10 cellular contexts compared by ENCODE assay signal in the genomic region with DNA sequence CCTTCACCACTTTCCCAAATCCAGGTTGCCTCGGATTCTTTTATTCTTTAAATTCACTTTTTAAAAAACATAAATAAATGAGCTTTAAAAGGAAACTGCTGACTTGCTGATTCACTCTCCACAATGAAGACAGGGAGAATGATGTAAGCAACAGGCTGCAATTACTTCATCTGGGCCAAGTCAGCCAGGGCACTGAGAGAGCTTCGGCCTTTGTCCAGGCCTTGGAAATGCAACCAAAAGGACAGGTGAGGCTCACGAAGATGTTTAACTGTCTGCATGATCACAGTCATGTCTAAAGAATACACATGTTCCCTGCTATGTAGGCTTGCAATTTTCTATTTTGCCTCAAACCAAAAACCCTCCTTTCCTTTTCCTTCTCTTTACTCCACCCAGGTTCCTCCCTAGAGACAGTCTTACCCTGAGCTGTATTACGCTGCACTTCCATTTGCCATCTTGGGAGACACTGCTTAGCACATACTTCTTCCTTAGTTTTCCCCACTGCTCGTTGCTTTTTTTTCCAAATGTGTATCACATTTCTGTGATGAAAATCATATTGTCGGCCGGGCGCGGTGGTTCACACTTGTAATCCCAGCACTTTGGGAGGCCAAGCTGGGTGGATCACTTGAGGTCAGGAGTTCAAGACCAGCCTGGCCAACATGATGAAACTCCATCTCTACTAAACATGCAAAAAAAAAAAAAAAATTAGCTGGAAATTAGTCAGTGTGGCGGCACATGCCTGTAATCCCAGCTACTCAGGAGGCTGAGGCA. TPM values are rescaled to one million over a fixed set of nuclear protein-coding genes. Genes with fewer than 3 reads are reported as not detected.
DNase-seq lines count a peak whose midpoint lies in the region; ATAC-seq and TF ChIP-seq lines count a peak whose summit lies in the region.
"Had no signal": no experiment of that assay in that cellular context is flagged by ENCODE, and none has a peak within 500 bp of the region (broad histone marks: within the 10 kb centered on the region; RNA-seq: fewer than 3 reads in every experiment).

No MANE protein-coding gene starts in this region.

- peaks cover 7% of the 10 kb centered on the region for H3K27me3 Mint-ChIP-seq in activated naive CD8-positive, alpha-beta T cell treated with anti-CD3 and anti-CD28 coated beads, Interleukin-2, amount 50 U/mL, for 24 hours

- H3K4me3 ChIP-seq in adipocyte (ENCODE audit: low read length) (peak overlapping the region; percentile 45), right atrium auricular region (no peak overlapping the region), skeletal muscle tissue (ENCODE audit: low read length in 3 of 3) (no peak overlapping the region)

- DNase-seq in HCEC 1CT (peak; percentile 78), adipocyte (ENCODE audit: low read depth) (peak; percentile 52), right atrium auricular region (ENCODE audit: low spot score) (no peak), NCI-H2107 treated with DMSO at 0.1 percent for 48 hours (lab: John Stamatoyannopoulos, UW; ENCODE audit: unreplicated experiment) (no peak)
- no peak for DNase-seq in activated naive CD8-positive, alpha-beta T cell treated with anti-CD3 and anti-CD28 coated beads, Interleukin-2, amount 50 U/mL, for 24 hours
- DNase-seq: activated T-cell treated with anti-CD3 and anti-CD28 coated beads for 4 hours, RPMI8226 had no signal

- H3K36me3 ChIP-seq in adipocyte (ENCODE audit: control insufficient read depth, insufficient read depth, low read length, severe bottlenecking) (no peaks in the 10 kb centered on the region), right atrium auricular region (peaks cover 6% of the 10 kb centered on the region), skeletal muscle tissue (ENCODE audit: control insufficient read depth in 3 of 3, insufficient read depth in 3 of 3, low read length in 3 of 3) (no peaks in the 10 kb centered on the region)

- H3K4me1 ChIP-seq in adipocyte (ENCODE audit: control insufficient read depth, insufficient read depth, low read length) (peaks cover 40% of the 10 kb centered on the region), right atrium auricular region (peaks cover 0 to 57% of the 10 kb centered on the region in 2 donors), skeletal muscle tissue (ENCODE audit: control insufficient read depth in 3 of 3, insufficient read depth in 3 of 3, low read length in 3 of 3) (peaks cover 54 to 66% (median 59%) of the 10 kb centered on the region in 3 donors)

- TF ChIP-seq CTCF in right atrium auricular region (IDR thresholded peaks at IDR 0.05) = no peak

- peak overlapping the region; percentile 76 for H3K9ac ChIP-seq in adipocyte (ENCODE audit: low read length)
- H3K9ac ChIP-seq in skeletal muscle tissue (ENCODE audit: low read depth in 1 of 3, low read length in 3 of 3) = peak overlapping the region; percentile 41 to 73 (median 67)

- H3K4me3 Mint-ChIP-seq in activated naive CD8-positive, alpha-beta T cell treated with anti-CD3 and anti-CD28 coated beads, Interleukin-2, amount 50 U/mL, for 24 hours = no peak overlapping the region

- H3K27ac ChIP-seq in right atrium auricular region (peak overlapping the region; percentile 61 to 69), skeletal muscle tissue (ENCODE audit: low read depth, low read length) (peak overlapping the region; percentile 84)

- H3K27ac Mint-ChIP-seq in activated naive CD8-positive, alpha-beta T cell treated with anti-CD3 and anti-CD28 coated beads, Interleukin-2, amount 50 U/mL, for 24 hours = no peak overlapping the region

- H3K36me3 Mint-ChIP-seq in activated naive CD8-positive, alpha-beta T cell treated with anti-CD3 and anti-CD28 coated beads, Interleukin-2, amount 50 U/mL, for 24 hours (ENCODE audit: low read depth) = no peaks in the 10 kb centered on the region

- H3K9me3 Mint-ChIP-seq in activated naive CD8-positive, alpha-beta T cell treated with anti-CD3 and anti-CD28 coated beads, Interleukin-2, amount 50 U/mL, for 24 hours = no peaks in the 10 kb centered on the region

- no peaks in the 10 kb centered on the region for H3K9me3 ChIP-seq in adipocyte (ENCODE audit: control insufficient read depth, low read length)
- no peaks in the 10 kb centered on the region for H3K9me3 ChIP-seq in right atrium auricular region
- H3K9me3 ChIP-seq in skeletal muscle tissue (ENCODE audit: control insufficient read depth in 3 of 3, low read length in 3 of 3) = no peaks in the 10 kb centered on the region

- ATAC-seq in GM18873 (IDR thresholded peaks at IDR 0.05; ENCODE audit: low FRiP score, unreplicated experiment) = no peak
- no peak for ATAC-seq in activated naive CD8-positive, alpha-beta T cell treated with anti-CD3 and anti-CD28 coated beads, Interleukin-2, amount 50 U/mL, for 24 hours
- ATAC-seq in GM21825 (IDR thresholded peaks at IDR 0.05; ENCODE audit: unreplicated experiment) = no peak

- peaks cover 34% of the 10 kb centered on the region for H3K4me1 Mint-ChIP-seq in activated naive CD8-positive, alpha-beta T cell treated with anti-CD3 and anti-CD28 coated beads, Interleukin-2, amount 50 U/mL, for 24 hours

- H3K27me3 ChIP-seq in adipocyte (replicated peaks; ENCODE audit: control insufficient read depth, insufficient read depth, low read length) (no peaks in the 10 kb centered on the region), right atrium auricular region (no peaks in the 10 kb centered on the region), skeletal muscle tissue (ENCODE audit: control insufficient read depth in 3 of 3, insufficient read depth in 3 of 3, low read length in 3 of 3) (no peaks in the 10 kb centered on the region)

RNA-seq across cellular contexts. Expression of a gene that starts 29.6 kb away (rescaled TPM):
- 100 to 1,000 TPM; 679 to 853 TPM for total RNA-seq in right atrium auricular region
- total RNA-seq in skeletal muscle tissue = 13.6 TPM

RNA-seq across cellular contexts. Expression of a gene that starts 33.1 kb away (rescaled TPM):
- total RNA-seq in right atrium auricular region (10 to 100 TPM in 1 of 2 donors, 1 to 10 TPM in 1; 6.7 to 11.6 TPM), skeletal muscle tissue (not detected)

RNA-seq across cellular contexts. Expression of a gene that starts 46.5 kb away (rescaled TPM):
- 10 to 100 TPM; 75.8 to 93.9 TPM for total RNA-seq in right atrium auricular region
- total RNA-seq in skeletal muscle tissue = 24.5 TPM

RNA-seq across cellular contexts. Expression of a gene that starts 51.5 kb away (rescaled TPM):
- 1 to 10 TPM; 7.5 to 9.7 TPM for total RNA-seq in right atrium auricular region
- 5.2 TPM for total RNA-seq in skeletal muscle tissue

Comparison
In these comparisons a context has a peak if more than half of its experiments do, and no peak if none do; other contexts are left out.
1. DNase-seq: peak in HCEC 1CT (single experiment) and adipocyte (single experiment); none in right atrium auricular region (single experiment), activated naive CD8-positive, alpha-beta T cell treated with anti-CD3 and anti-CD28 coated beads, Interleukin-2, amount 50 U/mL, for 24 hours (single experiment) and NCI-H2107 treated with DMSO at 0.1 percent for 48 hours (single experiment).
2. RNA of a gene that starts 29.6 kb away (total RNA-seq): 679 to 853 TPM in right atrium auricular region; 13.6 TPM in skeletal muscle tissue (single experiment); every median in the first group is over 10 times any median in the second.